ENCODE assay signal across 25 cellular contexts in genomic region chr6:140893432-140893831, GRCh38.
"Had no signal": no experiment of that assay in that cellular context is flagged by ENCODE, and none has a peak within 500 bp of the region (broad histone marks: within the 10 kb centered on the region; RNA-seq: fewer than 3 reads in every experiment).

No MANE protein-coding gene starts in this region.

- H3K27me3 ChIP-seq: neutrophil, ovary, right atrium auricular region, tibial nerve, uterus had no signal

- H3K4me3 ChIP-seq: left ventricle myocardium inferior, lung, mucosa of descending colon, ovary, right atrium auricular region, skin epidermis, tibial nerve, uterus had no signal

- H3K27ac ChIP-seq: left ventricle myocardium inferior, neutrophil, ovary, right atrium auricular region, skin epidermis, tibial nerve, uterus had no signal

- ATAC-seq: mucosa of descending colon; naive thymus-derived CD4-positive, alpha-beta T cell; natural killer cell treated with Interleukin-12 subunit alpha and Interleukin-12 subunit beta and Interleukin-15 and Interleukin-18, amount 100 ng/mL, for 72 hours; sciatic nerve; stimulated activated memory B cell treated with anti-CD40 and anti-IgM and Interleukin-4, amounts not matched to agents 10 μg/mL and 1 μg/mL and 100 μg/mL, for 72 hours; stimulated activated naive CD8-positive, alpha-beta T cell treated with anti-CD3 and anti-CD28 coated beads, Interleukin-15, amount 100 ng/mL, for 72 hours had no signal

- DNase-seq: hypothalamus; islet precursor cell; left ventricle myocardium inferior; midbrain; mucosa of descending colon; naive thymus-derived CD4-positive, alpha-beta T cell; occipital lobe; ovary; stimulated activated CD4-positive, alpha-beta T cell treated with anti-CD3 and anti-CD28 coated beads, Interleukin-12 subunit alpha, Interleukin-12 subunit beta, amount 100 ng/mL, for 4 hours; stimulated activated CD4-positive, alpha-beta T cell treated with anti-CD3 and anti-CD28 coated beads, Interleukin-15, amount 100 ng/mL, for 24 hours; stimulated activated CD4-positive, alpha-beta T cell treated with anti-CD3 and anti-CD28 coated beads, Interleukin-2, amount 100 ng/mL, for 24 hours; stimulated activated CD4-positive, alpha-beta T cell treated with anti-CD3 and anti-CD28 coated beads, Interleukin-4, amount 100 ng/mL, for 4 hours; stimulated activated CD8-positive, alpha-beta memory T cell treated with anti-CD3 and anti-CD28 coated beads, Interleukin-4, amount 100 ng/mL, for 48 hours; stimulated activated naive CD4-positive, alpha-beta T cell treated with Interleukin-2 at 50 U/mL for 16 hours; stimulated activated naive CD8-positive, alpha-beta T cell treated with anti-CD3 and anti-CD28 coated beads, Interleukin-15, amount 100 ng/mL, for 72 hours; substantia nigra; uterus had no signal

- H3K36me3 ChIP-seq: left ventricle myocardium inferior, neutrophil, ovary, right atrium auricular region, uterus had no signal

- H3K4me1 ChIP-seq: left ventricle myocardium inferior, uterus had no signal

- H3K9me3 ChIP-seq: mucosa of descending colon, neutrophil, ovary, right atrium auricular region, tibial nerve, uterus had no signal
